Comparison of ENCODE assay signal across 23 cellular contexts in genomic region chr4:80731436-80731835, GRCh38.
"Had no signal": no experiment of that assay in that cellular context is flagged by ENCODE, and none has a peak within 500 bp of the region (broad histone marks: within the 10 kb centered on the region; RNA-seq: fewer than 3 reads in every experiment).

No MANE protein-coding gene starts in this region.

- H3K27me3 Mint-ChIP-seq: activated B cell treated with CpG ODN at 0.5 μM for 24 hours; activated CD8-positive, alpha-beta memory T cell treated with anti-CD3 and anti-CD28 coated beads, Interleukin-2, amount 10 ng/mL, durations not matched to agents 7 days and 5 days; memory B cell; naive thymus-derived CD8-positive, alpha-beta T cell had no signal

- DNase-seq: activated B cell treated with CpG ODN at 0.5 μM for 24 hours; activated CD8-positive, alpha-beta memory T cell treated with anti-CD3 and anti-CD28 coated beads, Interleukin-2, amount 10 ng/mL, durations not matched to agents 7 days and 5 days; activated CD8-positive, alpha-beta T cell treated with anti-CD3 and anti-CD28 coated beads, Interleukin-2, amount 10 ng/mL, durations not matched to agents 7 days and 5 days; activated T-cell treated with anti-CD3 and anti-CD28 coated beads, Interleukin-2, amount 50 U/mL, for 48 hours; dermis blood vessel endothelial cell; effector CD8-positive, alpha-beta T cell; erythroblast; heart right ventricle; naive thymus-derived CD8-positive, alpha-beta T cell; occipital lobe; psoas muscle; stimulated activated CD4-positive, alpha-beta T cell treated with anti-CD3 and anti-CD28 coated beads, Interleukin-15, amount 100 ng/mL, for 24 hours; stimulated activated CD4-positive, alpha-beta T cell treated with anti-CD3 and anti-CD28 coated beads, Interleukin-2, amount 100 ng/mL, for 24 hours; stimulated activated naive CD4-positive, alpha-beta T cell; tibial artery; upper lobe of right lung had no signal

- H3K4me3 Mint-ChIP-seq: activated B cell treated with CpG ODN at 0.5 μM for 24 hours; activated CD8-positive, alpha-beta memory T cell treated with anti-CD3 and anti-CD28 coated beads, Interleukin-2, amount 10 ng/mL, durations not matched to agents 7 days and 5 days; activated CD8-positive, alpha-beta T cell treated with anti-CD3 and anti-CD28 coated beads, Interleukin-2, amount 10 ng/mL, durations not matched to agents 7 days and 5 days; memory B cell; naive thymus-derived CD8-positive, alpha-beta T cell; neural crest cell had no signal

- H3K27ac ChIP-seq: heart right ventricle, parathyroid adenoma, psoas muscle, right atrium auricular region, suprapubic skin, tibial artery, upper lobe of right lung had no signal

- H3K9ac ChIP-seq: parathyroid adenoma had no signal

- H3K27ac Mint-ChIP-seq: activated B cell treated with CpG ODN at 0.5 μM for 24 hours; activated CD8-positive, alpha-beta memory T cell treated with anti-CD3 and anti-CD28 coated beads, Interleukin-2, amount 10 ng/mL, durations not matched to agents 7 days and 5 days; activated CD8-positive, alpha-beta T cell treated with anti-CD3 and anti-CD28 coated beads, Interleukin-2, amount 10 ng/mL, durations not matched to agents 7 days and 5 days; activated naive CD4-positive, alpha-beta T cell treated with anti-CD3 and anti-CD28 coated beads, Interleukin-2, amount 50 U/mL, for 72 hours; activated T-helper 2 cell treated with anti-CD3 and anti-CD28 coated beads, Interferon-gamma antibody, Interleukin-2, Interleukin-4, amounts not matched to agents 10 μg/mL and 5 μg/mL and 100 μg/mL, durations not matched to agents 14 hours and 24 hours and 36 hours; memory B cell had no signal

- H2AFZ ChIP-seq: parathyroid adenoma had no signal

- H3K27me3 ChIP-seq: heart right ventricle, right atrium auricular region, suprapubic skin, tibial artery, upper lobe of right lung had no signal

- H3K4me3 ChIP-seq: heart right ventricle, psoas muscle, right atrium auricular region, suprapubic skin, tibial artery, upper lobe of right lung had no signal

- H3K36me3 ChIP-seq: heart right ventricle, right atrium auricular region, suprapubic skin, tibial artery, upper lobe of right lung had no signal

- H3K4me1 Mint-ChIP-seq: activated B cell treated with CpG ODN at 0.5 μM for 24 hours; activated CD8-positive, alpha-beta memory T cell treated with anti-CD3 and anti-CD28 coated beads, Interleukin-2, amount 10 ng/mL, durations not matched to agents 7 days and 5 days; memory B cell; neural crest cell had no signal

- H3K36me3 Mint-ChIP-seq: activated CD8-positive, alpha-beta memory T cell treated with anti-CD3 and anti-CD28 coated beads, Interleukin-2, amount 10 ng/mL, durations not matched to agents 7 days and 5 days; memory B cell had no signal

- H3K79me2 ChIP-seq: parathyroid adenoma had no signal

- H3K9me3 ChIP-seq: psoas muscle, right atrium auricular region, suprapubic skin, tibial artery, upper lobe of right lung had no signal

- H3K9me3 Mint-ChIP-seq: activated B cell treated with CpG ODN at 0.5 μM for 24 hours; activated T-helper 2 cell treated with anti-CD3 and anti-CD28 coated beads, Interferon-gamma antibody, Interleukin-2, Interleukin-4, amounts not matched to agents 10 μg/mL and 5 μg/mL and 100 μg/mL, durations not matched to agents 14 hours and 24 hours and 36 hours; memory B cell had no signal

- H3K4me1 ChIP-seq: heart right ventricle, parathyroid adenoma, psoas muscle, right atrium auricular region, suprapubic skin, tibial artery, upper lobe of right lung had no signal
